In the genomic region with DNA sequence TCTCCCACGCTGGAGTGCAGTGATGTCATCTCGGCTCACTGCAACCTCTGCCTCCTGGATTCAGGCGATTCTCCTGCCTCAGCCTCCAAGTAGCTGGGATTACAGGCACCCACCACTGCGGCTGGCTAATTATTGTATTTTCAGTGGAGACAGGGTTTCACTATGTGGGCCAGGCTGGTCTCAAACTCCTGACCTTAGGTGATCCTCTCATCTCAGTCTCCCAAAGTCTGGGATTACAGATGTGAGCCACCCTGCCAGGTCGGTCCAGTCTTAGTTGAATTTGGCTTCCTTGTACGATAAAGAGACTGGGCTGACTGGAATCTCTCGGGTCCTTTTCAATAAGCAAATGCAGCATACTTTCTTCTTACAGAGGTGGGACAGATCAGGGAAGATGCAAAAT, we compare ENCODE assay signal across 14 cellular contexts.
DNase-seq lines count a peak whose midpoint lies in the region; ATAC-seq and TF ChIP-seq lines count a peak whose summit lies in the region.
"Had no signal": no experiment of that assay in that cellular context is flagged by ENCODE, and none has a peak within 500 bp of the region (broad histone marks: within the 10 kb centered on the region; RNA-seq: fewer than 3 reads in every experiment).

No MANE protein-coding gene starts in this region.

- H3K36me3 ChIP-seq in mucosa of rectum (ENCODE audit: control insufficient read depth in 2 of 2, insufficient read depth in 2 of 2, low read length in 2 of 2): no peaks in the 10 kb centered on the region
- H3K36me3 ChIP-seq: adrenal gland, ovary had no signal

- H3K4me1 ChIP-seq in mucosa of rectum (ENCODE audit: control insufficient read depth in 2 of 2, insufficient read depth in 2 of 2, low read length in 2 of 2): peaks cover 23 to 34% of the 10 kb centered on the region in 2 donors

- peak overlapping the region in 1 of 2 donors; percentile 5 for H3K4me3 ChIP-seq in mucosa of rectum (ENCODE audit: low read length in 2 of 2)
- H3K4me3 ChIP-seq: ovary had no signal

- H3K4me1 Mint-ChIP-seq in stimulated activated naive CD8-positive, alpha-beta T cell treated with anti-CD3 and anti-CD28 coated beads, Interleukin-15, Interleukin-2, amounts not matched to agents 100 ng/mL and 50 ng/mL, for 24 hours (ENCODE audit: low read depth): peaks cover 66% of the 10 kb centered on the region
- H3K4me1 Mint-ChIP-seq in activated naive CD8-positive, alpha-beta T cell treated with anti-CD3 and anti-CD28 coated beads, Interleukin-2, amount 10 ng/mL, durations not matched to agents 7 days and 5 days: peaks cover 34% of the 10 kb centered on the region
- H3K4me1 Mint-ChIP-seq in glutamatergic neuron (ENCODE audit: low read depth, unreplicated experiment) (no peaks in the 10 kb centered on the region), nephron progenitor cell (peaks cover 27% of the 10 kb centered on the region)

- peaks cover under 1% of the 10 kb centered on the region for H3K9me3 Mint-ChIP-seq in stimulated activated naive CD8-positive, alpha-beta T cell treated with anti-CD3 and anti-CD28 coated beads, Interleukin-15, Interleukin-2, amounts not matched to agents 100 ng/mL and 50 ng/mL, for 24 hours
- peaks cover under 1% of the 10 kb centered on the region for H3K9me3 Mint-ChIP-seq in activated naive CD8-positive, alpha-beta T cell treated with anti-CD3 and anti-CD28 coated beads, Interleukin-2, amount 10 ng/mL, durations not matched to agents 7 days and 5 days
- no peaks in the 10 kb centered on the region for H3K9me3 Mint-ChIP-seq in glutamatergic neuron (ENCODE audit: unreplicated experiment)
- H3K9me3 Mint-ChIP-seq in nephron progenitor cell: peaks cover under 1% of the 10 kb centered on the region

- POLR2A ChIA-PET in activated naive CD8-positive, alpha-beta T cell treated with anti-CD3 and anti-CD28 coated beads, Interleukin-2, amount 10 ng/mL, durations not matched to agents 7 days and 5 days (lab: Charles Lee): interaction anchor here (0.9 to 2.4 kb wide), 3 partner anchors 72 to 94 kb away, joined by 3 to 24 read pairs (median 6); a partner anchor contains a TSS

- H3K27me3 ChIP-seq in mucosa of rectum (ENCODE audit: control insufficient read depth in 2 of 2, insufficient read depth in 2 of 2, low read length in 2 of 2): no peaks in the 10 kb centered on the region
- H3K27me3 ChIP-seq: adrenal gland, ovary had no signal

- no peak overlapping the region for H3K4me3 Mint-ChIP-seq in stimulated activated naive CD8-positive, alpha-beta T cell treated with anti-CD3 and anti-CD28 coated beads, Interleukin-15, Interleukin-2, amounts not matched to agents 100 ng/mL and 50 ng/mL, for 24 hours
- no peak overlapping the region for H3K4me3 Mint-ChIP-seq in activated naive CD8-positive, alpha-beta T cell treated with anti-CD3 and anti-CD28 coated beads, Interleukin-2, amount 10 ng/mL, durations not matched to agents 7 days and 5 days
- H3K4me3 Mint-ChIP-seq in glutamatergic neuron (ENCODE audit: unreplicated experiment) (no peak overlapping the region), nephron progenitor cell (no peak overlapping the region)

- DNase-seq in stimulated activated naive CD8-positive, alpha-beta T cell treated with anti-CD3 and anti-CD28 coated beads, Interleukin-15, Interleukin-2, amounts not matched to agents 100 U/mL and 50 U/mL, for 24 hours: no peak
- DNase-seq in activated naive CD8-positive, alpha-beta T cell treated with anti-CD3 and anti-CD28 coated beads, Interleukin-2, amount 10 ng/mL, durations not matched to agents 7 days and 5 days: no peak
- no peak for DNase-seq in C1 segment of cervical spinal cord (lab: John Stamatoyannopoulos, UW)
- no peak for DNase-seq in stimulated activated CD4-positive, alpha-beta T cell treated with anti-CD3 and anti-CD28 coated beads, Interleukin-15, amount 100 ng/mL, for 24 hours
- DNase-seq in glutamatergic neuron: no peak
- DNase-seq in nephron progenitor cell: no peak
- DNase-seq: adrenal gland, KG1, NCI-H187, NCI-H69, ovary, Right ventricle myocardium superior had no signal

- H3K36me3 Mint-ChIP-seq in stimulated activated naive CD8-positive, alpha-beta T cell treated with anti-CD3 and anti-CD28 coated beads, Interleukin-15, Interleukin-2, amounts not matched to agents 100 ng/mL and 50 ng/mL, for 24 hours (ENCODE audit: low read depth): no peaks in the 10 kb centered on the region
- H3K36me3 Mint-ChIP-seq in activated naive CD8-positive, alpha-beta T cell treated with anti-CD3 and anti-CD28 coated beads, Interleukin-2, amount 10 ng/mL, durations not matched to agents 7 days and 5 days: peaks cover under 1% of the 10 kb centered on the region
- H3K36me3 Mint-ChIP-seq in glutamatergic neuron (ENCODE audit: unreplicated experiment) (no peaks in the 10 kb centered on the region), nephron progenitor cell (ENCODE audit: low read depth) (no peaks in the 10 kb centered on the region)

- H3K9ac ChIP-seq in mucosa of rectum (ENCODE audit: low read depth in 1 of 2, low read length in 2 of 2): no peak overlapping the region

- no peak for ATAC-seq in stimulated activated naive CD8-positive, alpha-beta T cell treated with anti-CD3 and anti-CD28 coated beads, Interleukin-15, Interleukin-2, amounts not matched to agents 100 U/mL and 50 U/mL, for 24 hours
- ATAC-seq in activated naive CD8-positive, alpha-beta T cell treated with anti-CD3 and anti-CD28 coated beads, Interleukin-2, amount 10 ng/mL, durations not matched to agents 7 days and 5 days (ENCODE audit: low read depth): no peak

- no peak for TF ChIP-seq CTCF in glutamatergic neuron (IDR thresholded peaks at IDR 0.05; ENCODE audit: partially characterized antibody, unreplicated experiment)
- no peak for TF ChIP-seq CTCF in nephron progenitor cell (IDR thresholded peaks at IDR 0.05)

- peak overlapping the region; percentile 48 to 79 for H3K27ac ChIP-seq in mucosa of rectum (ENCODE audit: low read depth in 2 of 2, low read length in 2 of 2)
- H3K27ac ChIP-seq: ovary had no signal

- H3K27ac Mint-ChIP-seq in stimulated activated naive CD8-positive, alpha-beta T cell treated with anti-CD3 and anti-CD28 coated beads, Interleukin-15, Interleukin-2, amounts not matched to agents 100 ng/mL and 50 ng/mL, for 24 hours: peak overlapping the region; percentile 95
- peak overlapping the region; percentile 7 for H3K27ac Mint-ChIP-seq in activated naive CD8-positive, alpha-beta T cell treated with anti-CD3 and anti-CD28 coated beads, Interleukin-2, amount 10 ng/mL, durations not matched to agents 7 days and 5 days
- H3K27ac Mint-ChIP-seq in glutamatergic neuron (ENCODE audit: unreplicated experiment) (no peak overlapping the region), nephron progenitor cell (no peak overlapping the region)

- no peaks in the 10 kb centered on the region for H3K27me3 Mint-ChIP-seq in stimulated activated naive CD8-positive, alpha-beta T cell treated with anti-CD3 and anti-CD28 coated beads, Interleukin-15, Interleukin-2, amounts not matched to agents 100 ng/mL and 50 ng/mL, for 24 hours
- H3K27me3 Mint-ChIP-seq in activated naive CD8-positive, alpha-beta T cell treated with anti-CD3 and anti-CD28 coated beads, Interleukin-2, amount 10 ng/mL, durations not matched to agents 7 days and 5 days: peaks cover 4% of the 10 kb centered on the region
- H3K27me3 Mint-ChIP-seq in glutamatergic neuron (ENCODE audit: unreplicated experiment): no peaks in the 10 kb centered on the region
- H3K27me3 Mint-ChIP-seq in nephron progenitor cell (ENCODE audit: low read depth, poor library complexity): peaks cover 4% of the 10 kb centered on the region

- no peaks in the 10 kb centered on the region for H3K9me3 ChIP-seq in mucosa of rectum (ENCODE audit: control insufficient read depth in 2 of 2, low read length in 2 of 2)
- H3K9me3 ChIP-seq: adrenal gland, ovary had no signal

Comparison
In these comparisons a context has a peak if more than half of its experiments do, and no peak if none do; other contexts are left out.
1. H3K27ac Mint-ChIP-seq: peak in stimulated activated naive CD8-positive, alpha-beta T cell treated with anti-CD3 and anti-CD28 coated beads, Interleukin-15, Interleukin-2, amounts not matched to agents 100 ng/mL and 50 ng/mL, for 24 hours (single experiment) and activated naive CD8-positive, alpha-beta T cell treated with anti-CD3 and anti-CD28 coated beads, Interleukin-2, amount 10 ng/mL, durations not matched to agents 7 days and 5 days (single experiment); none in glutamatergic neuron (single experiment) and nephron progenitor cell (single experiment).